ENCODE assay signal across 12 cellular contexts in genomic region chr2:71747573-71747972, GRCh38.
DNase-seq lines count a peak whose midpoint lies in the region; ATAC-seq and TF ChIP-seq lines count a peak whose summit lies in the region.
"Had no signal": no experiment of that assay in that cellular context is flagged by ENCODE, and none has a peak within 500 bp of the region (broad histone marks: within the 10 kb centered on the region; RNA-seq: fewer than 3 reads in every experiment).

No MANE protein-coding gene starts in this region.

- TF ChIP-seq CTCF in mammary epithelial cell (conservative IDR thresholded peaks at IDR 0.05 in 1 of 2, IDR thresholded peaks at IDR 0.05 in 1 of 2; ENCODE audit: extremely low read depth in 1 of 2, insufficient read depth in 1 of 2, low read depth in 1 of 2, low read length in 2 of 2) (no peak), mesothelial cell of epicardium (IDR thresholded peaks at IDR 0.05; ENCODE audit: unreplicated experiment) (no peak), tibial artery (IDR thresholded peaks at IDR 0.05) (no peak)

- no peaks in the 10 kb centered on the region for H3K36me3 ChIP-seq in mammary epithelial cell (ENCODE audit: insufficient read depth, low read length)
- H3K36me3 ChIP-seq in tibial artery = no peaks in the 10 kb centered on the region

- in situ Hi-C loops in mammary epithelial cell (cut with MboI; ENCODE audit: low sequenced_read_pairs in 2 of 2) = no loop called here

- no peaks in the 10 kb centered on the region for H3K9me3 ChIP-seq in mammary epithelial cell (replicated peaks; ENCODE audit: insufficient read depth, low read length)
- H3K9me3 ChIP-seq in tibial artery = no peaks in the 10 kb centered on the region

- no peak overlapping the region for H3K9ac ChIP-seq in mammary epithelial cell (ENCODE audit: insufficient read depth, low read length)

- H3K4me2 ChIP-seq in mammary epithelial cell (ENCODE audit: insufficient read depth, low read depth, low read length) = no peak overlapping the region

- ATAC-seq in GM18861 (IDR thresholded peaks at IDR 0.05; ENCODE audit: unreplicated experiment) = no peak
- ATAC-seq: activated naive CD4-positive, alpha-beta T cell treated with anti-CD3 and anti-CD28 coated beads, Interleukin-2, amount 50 U/mL, for 72 hours had no signal

- dilution Hi-C loops in mammary epithelial cell (cut with HindIII; ENCODE audit: low sequenced_read_pairs) = loop anchor here (5.0 kb wide), 1 partner anchor 55 kb away; no protein-coding TSS in a partner anchor

- peaks cover 33% of the 10 kb centered on the region for H3K4me1 ChIP-seq in mammary epithelial cell (ENCODE audit: insufficient read depth, low read length)
- H3K4me1 ChIP-seq in tibial artery = peaks cover 5 to 67% (median 48%) of the 10 kb centered on the region in 4 donors

- peak; percentile 68 for DNase-seq in mammary epithelial cell
- no peak for DNase-seq in mesothelial cell of epicardium (ENCODE audit: low spot score in 2 of 2, unreplicated experiment in 2 of 2)
- DNase-seq in tibial artery = no peak
- no peak for DNase-seq in occipital lobe (lab: John Stamatoyannopoulos, UW)
- no peak for DNase-seq in SW480 (ENCODE audit: low spot score)
- DNase-seq: cerebellar nuclear complex, NCI-H1417 treated with DMSO at 0.1 percent for 48 hours, NCI-H526 had no signal

- H3K27me3 ChIP-seq in mammary epithelial cell (ENCODE audit: insufficient read depth, low read length) (no peaks in the 10 kb centered on the region), tibial artery (no peaks in the 10 kb centered on the region)

- H3K36me3 Mint-ChIP-seq in mesothelial cell of epicardium = peaks cover 8% of the 10 kb centered on the region

- peaks cover 9% of the 10 kb centered on the region for H3K9me3 Mint-ChIP-seq in mesothelial cell of epicardium

- peak overlapping the region; percentile 6 for H2AFZ ChIP-seq in mammary epithelial cell (ENCODE audit: low read depth, low read length)

- TF ChIP-seq RAD21 in Ishikawa (IDR thresholded peaks at IDR 0.05; ENCODE audit: low read depth) = no peak

- no peaks in the 10 kb centered on the region for H3K27me3 Mint-ChIP-seq in mesothelial cell of epicardium (ENCODE audit: low read depth)

- H3K79me2 ChIP-seq in mammary epithelial cell (ENCODE audit: insufficient read depth, low read length) = no peaks in the 10 kb centered on the region

- peaks cover 80% of the 10 kb centered on the region for H3K4me1 Mint-ChIP-seq in mesothelial cell of epicardium

- H3K4me3 Mint-ChIP-seq in mesothelial cell of epicardium = peak overlapping the region; percentile 37
- H3K4me3 Mint-ChIP-seq: stimulated activated naive CD8-positive, alpha-beta T cell treated with anti-CD3 and anti-CD28 coated beads, Interleukin-15, Interleukin-2, amounts not matched to agents 100 ng/mL and 50 ng/mL, for 24 hours had no signal

- no peak; the same call in 1 of the 2 replicates for TF ChIP-seq EP300 in Ishikawa (IDR thresholded peaks at IDR 0.05; ENCODE audit: borderline replicate concordance)

- no peak overlapping the region for H3K4me3 ChIP-seq in mammary epithelial cell (replicated peaks in 1 of 3; ENCODE audit: insufficient read depth in 1 of 3, low read depth in 2 of 3, low read length in 3 of 3)
- H3K4me3 ChIP-seq in tibial artery = no peak overlapping the region

- BruUV-seq in mammary epithelial cell (replicated peaks; lab: Mats Ljungman, UMichigan) = no TSS peak

- intact Hi-C loops in mammary epithelial cell (cut with micrococcal nuclease) = no loop called here
- intact Hi-C loops in tibial artery (cut with DNase I; ENCODE audit: low total_unique reads) = no loop called here

- H3K27ac Mint-ChIP-seq in mesothelial cell of epicardium = peak overlapping the region; percentile 96
- H3K27ac Mint-ChIP-seq: activated naive CD4-positive, alpha-beta T cell treated with anti-CD3 and anti-CD28 coated beads, Interleukin-2, amount 50 U/mL, for 72 hours; stimulated activated naive CD8-positive, alpha-beta T cell treated with anti-CD3 and anti-CD28 coated beads, Interleukin-15, Interleukin-2, amounts not matched to agents 100 ng/mL and 50 ng/mL, for 24 hours had no signal

- CTCF ChIA-PET in mammary epithelial cell (lab: Charles Lee; ENCODE audit: low non-redundant PET) = no interaction called here

- no peak overlapping the region for H3K27ac ChIP-seq in mammary epithelial cell (ENCODE audit: insufficient read depth, low read depth, low read length)
- H3K27ac ChIP-seq in tibial artery = peak overlapping the region; percentile 68

- 39% methylated on average over 4 of the region's 4 CpGs for WGBS in mammary epithelial cell (ENCODE audit: low coverage, missing lambda C conversion rate)

- H4K20me1 ChIP-seq in mammary epithelial cell (ENCODE audit: insufficient read depth, low read length) = no peaks in the 10 kb centered on the region

TF ChIP-seq in Ishikawa, 13 proteins besides CTCF, POLR2A, EP300 and RAD21:
- 0 out of 2 replicates have a peak, but pooled peaks have one; percentile 1 for TF ChIP-seq MAX (IDR thresholded peaks at IDR 0.05)
- no peak for TF ChIP-seq REST (IDR thresholded peaks at IDR 0.05; ENCODE audit: low read depth)
